In genomic region chr16:14088155-14088753, GRCh38 we compare ENCODE assay signal across 1 cellular context.
TF ChIP-seq lines count a peak whose summit lies in the region.

No MANE protein-coding gene starts in this region.

TF ChIP-seq in HepG2, 621 proteins besides CTCF, POLR2A, EP300 and RAD21 (continued from another document and continues in another):
- TF ChIP-seq RAD51 (IDR thresholded peaks at IDR 0.05; ENCODE audit: borderline replicate concordance): no peak
- 0 out of 2 replicates have a peak, but pooled peaks have one; percentile 56 for TF ChIP-seq IKZF5 (CRISPR knock-in tag; IDR thresholded peaks at IDR 0.05)
- peak; percentile 51; the same call in 1 of the 2 replicates for TF ChIP-seq LCORL (IDR thresholded peaks at IDR 0.05)
- peak; percentile 99 for TF ChIP-seq LCORL (CRISPR knock-in tag; IDR thresholded peaks at IDR 0.05)
- TF ChIP-seq THAP9 (CRISPR knock-in tag; IDR thresholded peaks at IDR 0.05; ENCODE audit: borderline replicate concordance): no peak
- no peak for TF ChIP-seq HNRNPH1 (optimal IDR thresholded peaks at IDR 0.05; ENCODE audit: low read depth, low read length)
- peak; percentile 95 for TF ChIP-seq HNF4A (CRISPR knock-in tag; IDR thresholded peaks at IDR 0.05)
- no peak for TF ChIP-seq CSRNP1 (CRISPR knock-in tag; IDR thresholded peaks at IDR 0.05)
- TF ChIP-seq ZNF720 (CRISPR knock-in tag; IDR thresholded peaks at IDR 0.05): no peak
- no peak for TF ChIP-seq ZNF703 (CRISPR knock-in tag; IDR thresholded peaks at IDR 0.05; ENCODE audit: borderline replicate concordance)
- TF ChIP-seq PHF20 (CRISPR knock-in tag; IDR thresholded peaks at IDR 0.05): no peak
- TF ChIP-seq PPARG (CRISPR knock-in tag; conservative IDR thresholded peaks at IDR 0.05): peak; percentile 54
- no peak for TF ChIP-seq ZNF256 (CRISPR knock-in tag; conservative IDR thresholded peaks at IDR 0.05)
- TF ChIP-seq ZNF136 (CRISPR knock-in tag; IDR thresholded peaks at IDR 0.05; ENCODE audit: low read depth): no peak
- no peak for TF ChIP-seq ZNF501 (CRISPR knock-in tag; IDR thresholded peaks at IDR 0.05)
- TF ChIP-seq HOXA3 (CRISPR knock-in tag; IDR thresholded peaks at IDR 0.05): peak; percentile 44; the same call in 1 of the 2 replicates
- TF ChIP-seq ZNF598 (CRISPR knock-in tag; IDR thresholded peaks at IDR 0.05; ENCODE audit: borderline replicate concordance): no peak
- peak; percentile 42; the same call in 1 of the 2 replicates for TF ChIP-seq MEIS1 (CRISPR knock-in tag; IDR thresholded peaks at IDR 0.05; ENCODE audit: borderline replicate concordance)
- TF ChIP-seq ZNF205 (CRISPR knock-in tag; IDR thresholded peaks at IDR 0.05): peak; percentile 78; the same call in 1 of the 2 replicates
- TF ChIP-seq ZNF280B (CRISPR knock-in tag; IDR thresholded peaks at IDR 0.05; ENCODE audit: borderline replicate concordance): no peak
- TF ChIP-seq TIGD3 (CRISPR knock-in tag; IDR thresholded peaks at IDR 0.05; ENCODE audit: borderline replicate concordance): no peak
- TF ChIP-seq BORCS8-MEF2B (CRISPR knock-in tag; IDR thresholded peaks at IDR 0.05): no peak
- peak; percentile 99 for TF ChIP-seq GATAD2A (CRISPR knock-in tag; IDR thresholded peaks at IDR 0.05)
- TF ChIP-seq BCL3 (CRISPR knock-in tag; IDR thresholded peaks at IDR 0.05): no peak
- peak; percentile 100 for TF ChIP-seq JUN (CRISPR knock-in tag; IDR thresholded peaks at IDR 0.05)
- TF ChIP-seq ZSCAN25 (CRISPR knock-in tag; IDR thresholded peaks at IDR 0.05): no peak
- TF ChIP-seq ZNF234 (CRISPR knock-in tag; conservative IDR thresholded peaks at IDR 0.05): no peak
- no peak for TF ChIP-seq FOXK2 (IDR thresholded peaks at IDR 0.05)
- TF ChIP-seq HOXA5 (CRISPR knock-in tag; IDR thresholded peaks at IDR 0.05): peak; percentile 92
- no peak for TF ChIP-seq U2AF1 (optimal IDR thresholded peaks at IDR 0.05; ENCODE audit: low read depth, low read length)
- peak; percentile 75; the same call in 1 of the 2 replicates for TF ChIP-seq ZNF317 (CRISPR knock-in tag; IDR thresholded peaks at IDR 0.05)
- no peak for TF ChIP-seq MBNL3 (CRISPR knock-in tag; conservative IDR thresholded peaks at IDR 0.05)
- peak; percentile 91; the same call in 1 of the 2 replicates for TF ChIP-seq TRIM24 (CRISPR knock-in tag; IDR thresholded peaks at IDR 0.05)
- TF ChIP-seq MYNN (CRISPR knock-in tag; IDR thresholded peaks at IDR 0.05; ENCODE audit: low read depth): no peak
- TF ChIP-seq KDM2A (CRISPR knock-in tag; IDR thresholded peaks at IDR 0.05; ENCODE audit: borderline replicate concordance, low read depth): no peak
- TF ChIP-seq FOXP1 (IDR thresholded peaks at IDR 0.05): peak; percentile 97
- TF ChIP-seq FOXP1 (CRISPR knock-in tag; IDR thresholded peaks at IDR 0.05): peak; percentile 99
- no peak for TF ChIP-seq HIVEP1 (CRISPR knock-in tag; IDR thresholded peaks at IDR 0.05)
- no peak for TF ChIP-seq SAFB2 (CRISPR knock-in tag; IDR thresholded peaks at IDR 0.05; ENCODE audit: borderline replicate concordance, low read depth)
- no peak for TF ChIP-seq MTF1 (CRISPR knock-in tag; IDR thresholded peaks at IDR 0.05)
- no peak for TF ChIP-seq SCMH1 (CRISPR knock-in tag; IDR thresholded peaks at IDR 0.05; ENCODE audit: borderline replicate concordance)
- no peak for TF ChIP-seq ZSCAN30 (CRISPR knock-in tag; IDR thresholded peaks at IDR 0.05)
- no peak for TF ChIP-seq UBTF (CRISPR knock-in tag; IDR thresholded peaks at IDR 0.05)
- no peak for TF ChIP-seq ZBTB1 (CRISPR knock-in tag; IDR thresholded peaks at IDR 0.05; ENCODE audit: borderline replicate concordance)
- TF ChIP-seq SMAD3 (CRISPR knock-in tag; IDR thresholded peaks at IDR 0.05): peak; percentile 45; the same call in 1 of the 2 replicates
- no peak for TF ChIP-seq ZNF274 (CRISPR knock-in tag; IDR thresholded peaks at IDR 0.05)
- peak; percentile 96 for TF ChIP-seq FOXO1 (CRISPR knock-in tag; IDR thresholded peaks at IDR 0.05)
- no peak for TF ChIP-seq ZBTB4 (CRISPR knock-in tag; IDR thresholded peaks at IDR 0.05; ENCODE audit: borderline replicate concordance)
- TF ChIP-seq ZBED4 (CRISPR knock-in tag; IDR thresholded peaks at IDR 0.05; ENCODE audit: borderline replicate concordance): 0 out of 2 replicates have a peak, but pooled peaks have one; percentile 17
